ENCODE assay signal across 1 cellular context in genomic region chr14:101947577-101947903, GRCh38.
TF ChIP-seq lines count a peak whose summit lies in the region.

No MANE protein-coding gene starts in this region.

TF ChIP-seq in SK-N-SH, 30 proteins besides CTCF, POLR2A, EP300 and RAD21 (continued from another document):
- TF ChIP-seq, protein P1, sequence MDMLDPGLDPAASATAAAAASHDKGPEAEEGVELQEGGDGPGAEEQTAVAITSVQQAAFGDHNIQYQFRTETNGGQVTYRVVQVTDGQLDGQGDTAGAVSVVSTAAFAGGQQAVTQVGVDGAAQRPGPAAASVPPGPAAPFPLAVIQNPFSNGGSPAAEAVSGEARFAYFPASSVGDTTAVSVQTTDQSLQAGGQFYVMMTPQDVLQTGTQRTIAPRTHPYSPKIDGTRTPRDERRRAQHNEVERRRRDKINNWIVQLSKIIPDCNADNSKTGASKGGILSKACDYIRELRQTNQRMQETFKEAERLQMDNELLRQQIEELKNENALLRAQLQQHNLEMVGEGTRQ (IDR thresholded peaks at IDR 0.05; ENCODE audit: borderline replicate concordance, low read depth, low read length), result no peak
- TF ChIP-seq, protein P2, sequence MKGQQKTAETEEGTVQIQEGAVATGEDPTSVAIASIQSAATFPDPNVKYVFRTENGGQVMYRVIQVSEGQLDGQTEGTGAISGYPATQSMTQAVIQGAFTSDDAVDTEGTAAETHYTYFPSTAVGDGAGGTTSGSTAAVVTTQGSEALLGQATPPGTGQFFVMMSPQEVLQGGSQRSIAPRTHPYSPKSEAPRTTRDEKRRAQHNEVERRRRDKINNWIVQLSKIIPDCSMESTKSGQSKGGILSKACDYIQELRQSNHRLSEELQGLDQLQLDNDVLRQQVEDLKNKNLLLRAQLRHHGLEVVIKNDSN (IDR thresholded peaks at IDR 0.05; ENCODE audit: borderline replicate concordance, low read depth), result no peak
- TF ChIP-seq RXRA (IDR thresholded peaks at IDR 0.05; ENCODE audit: borderline replicate concordance, low read depth), result no peak
- TF ChIP-seq, protein P3, sequence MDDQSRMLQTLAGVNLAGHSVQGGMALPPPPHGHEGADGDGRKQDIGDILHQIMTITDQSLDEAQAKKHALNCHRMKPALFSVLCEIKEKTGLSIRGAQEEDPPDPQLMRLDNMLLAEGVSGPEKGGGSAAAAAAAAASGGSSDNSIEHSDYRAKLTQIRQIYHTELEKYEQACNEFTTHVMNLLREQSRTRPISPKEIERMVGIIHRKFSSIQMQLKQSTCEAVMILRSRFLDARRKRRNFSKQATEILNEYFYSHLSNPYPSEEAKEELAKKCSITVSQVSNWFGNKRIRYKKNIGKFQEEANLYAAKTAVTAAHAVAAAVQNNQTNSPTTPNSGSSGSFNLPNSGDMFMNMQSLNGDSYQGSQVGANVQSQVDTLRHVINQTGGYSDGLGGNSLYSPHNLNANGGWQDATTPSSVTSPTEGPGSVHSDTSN (IDR thresholded peaks at IDR 0.05), result no peak
- no peak for TF ChIP-seq MEF2A (IDR thresholded peaks at IDR 0.05; ENCODE audit: borderline replicate concordance, low read depth)
- no peak for TF ChIP-seq JUND (IDR thresholded peaks at IDR 0.05)
- TF ChIP-seq POLR2AphosphoS5 (IDR thresholded peaks at IDR 0.05; ENCODE audit: low read depth, low read length), result no peak
